13 cellular contexts compared by ENCODE assay signal in the genomic region with DNA sequence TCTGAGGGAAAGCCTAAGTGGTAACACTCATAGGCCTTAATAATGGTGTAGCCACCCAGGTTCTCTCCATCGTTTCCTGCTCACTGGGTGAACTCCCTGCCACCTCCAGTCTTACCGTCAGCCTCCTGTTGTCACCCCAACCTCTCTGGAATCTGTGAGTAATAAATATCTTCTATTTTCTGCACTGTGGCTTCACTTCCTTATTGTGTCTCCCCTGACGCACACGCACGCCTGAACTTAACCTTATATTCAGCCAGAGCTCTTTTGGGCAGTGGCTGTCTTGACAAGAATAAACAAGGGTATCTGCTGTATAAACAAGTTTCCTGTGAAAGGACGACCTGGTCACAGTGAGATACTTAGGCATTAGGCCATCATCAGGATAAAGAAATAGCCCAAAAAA.
DNase-seq lines count a peak whose midpoint lies in the region; ATAC-seq and TF ChIP-seq lines count a peak whose summit lies in the region.
"Had no signal": no experiment of that assay in that cellular context is flagged by ENCODE, and none has a peak within 500 bp of the region (broad histone marks: within the 10 kb centered on the region; RNA-seq: fewer than 3 reads in every experiment).

No MANE protein-coding gene starts in this region.

- H3K9me3 Mint-ChIP-seq in activated T-helper 17 cell treated with anti-CD3 and anti-CD28 coated beads, Interleukin-2, amount 50 U/mL, for 72 hours = no peaks in the 10 kb centered on the region
- H3K9me3 Mint-ChIP-seq: type B pancreatic cell had no signal

- no peak for TF ChIP-seq CTCF in GM13976 (IDR thresholded peaks at IDR 0.05; ENCODE audit: borderline replicate concordance, control extremely low read depth, extremely low read depth, insufficient read depth, missing control alignments)

- no peak overlapping the region for H3K4me3 Mint-ChIP-seq in activated T-helper 17 cell treated with anti-CD3 and anti-CD28 coated beads, Interleukin-2, amount 50 U/mL, for 72 hours
- H3K4me3 Mint-ChIP-seq: activated CD8-positive, alpha-beta memory T cell treated with anti-CD3 and anti-CD28 coated beads, Interleukin-2, amount 10 ng/mL, durations not matched to agents 7 days and 5 days; type B pancreatic cell had no signal

- no peak overlapping the region for H3K27ac Mint-ChIP-seq in activated T-helper 17 cell treated with anti-CD3 and anti-CD28 coated beads, Interleukin-2, amount 50 U/mL, for 72 hours
- H3K27ac Mint-ChIP-seq: activated CD8-positive, alpha-beta memory T cell treated with anti-CD3 and anti-CD28 coated beads, Interleukin-2, amount 10 ng/mL, durations not matched to agents 7 days and 5 days; type B pancreatic cell had no signal

- peak; percentile 52 for DNase-seq in GM13976 (ENCODE audit: low spot score)
- DNase-seq in SW480 (ENCODE audit: low spot score) = no peak
- no peak for DNase-seq in NOMO-1 treated with DMSO at 0.1 percent for 48 hours (lab: John Stamatoyannopoulos, UW; ENCODE audit: unreplicated experiment)
- DNase-seq in NCI-H345 treated with DMSO at 0.1 percent for 48 hours (lab: John Stamatoyannopoulos, UW; ENCODE audit: unreplicated experiment) = no peak
- DNase-seq: activated CD8-positive, alpha-beta memory T cell treated with anti-CD3 and anti-CD28 coated beads, Interleukin-2, amount 10 ng/mL, durations not matched to agents 7 days and 5 days; aorta; effector CD4-positive, alpha-beta T cell; NCI-H1092 had no signal

- no peaks in the 10 kb centered on the region for H3K36me3 Mint-ChIP-seq in activated T-helper 17 cell treated with anti-CD3 and anti-CD28 coated beads, Interleukin-2, amount 50 U/mL, for 72 hours (ENCODE audit: low read depth)
- H3K36me3 Mint-ChIP-seq: activated CD8-positive, alpha-beta memory T cell treated with anti-CD3 and anti-CD28 coated beads, Interleukin-2, amount 10 ng/mL, durations not matched to agents 7 days and 5 days; type B pancreatic cell had no signal

- H3K27me3 Mint-ChIP-seq in activated T-helper 17 cell treated with anti-CD3 and anti-CD28 coated beads, Interleukin-2, amount 50 U/mL, for 72 hours = no peaks in the 10 kb centered on the region
- H3K27me3 Mint-ChIP-seq: activated CD8-positive, alpha-beta memory T cell treated with anti-CD3 and anti-CD28 coated beads, Interleukin-2, amount 10 ng/mL, durations not matched to agents 7 days and 5 days; type B pancreatic cell had no signal

- H3K4me1 Mint-ChIP-seq in activated T-helper 17 cell treated with anti-CD3 and anti-CD28 coated beads, Interleukin-2, amount 50 U/mL, for 72 hours = no peaks in the 10 kb centered on the region
- H3K4me1 Mint-ChIP-seq: activated CD8-positive, alpha-beta memory T cell treated with anti-CD3 and anti-CD28 coated beads, Interleukin-2, amount 10 ng/mL, durations not matched to agents 7 days and 5 days had no signal

- ATAC-seq in GM19463 (IDR thresholded peaks at IDR 0.05; ENCODE audit: unreplicated experiment) (peak; percentile 94), HG02852 (IDR thresholded peaks at IDR 0.05; ENCODE audit: unreplicated experiment) (peak; percentile 94), HG03565 (IDR thresholded peaks at IDR 0.05; ENCODE audit: unreplicated experiment) (peak; percentile 95)
- no peak for ATAC-seq in activated T-helper 17 cell treated with anti-CD3 and anti-CD28 coated beads, Interleukin-2, amount 50 U/mL, for 72 hours (replicated peaks)
- ATAC-seq: activated CD8-positive, alpha-beta memory T cell treated with anti-CD3 and anti-CD28 coated beads, Interleukin-2, amount 10 ng/mL, durations not matched to agents 7 days and 5 days had no signal

- in situ Hi-C loops in GM13976 (cut with MboI; ENCODE audit: low sequenced_read_pairs, unreplicated experiment) = no loop called here
